ENCODE assay signal across 20 cellular contexts in genomic region chr3:64805248-64805647, GRCh38.
DNase-seq lines count a peak whose midpoint lies in the region; ATAC-seq and TF ChIP-seq lines count a peak whose summit lies in the region.
"Had no signal": no experiment of that assay in that cellular context is flagged by ENCODE, and none has a peak within 500 bp of the region (broad histone marks: within the 10 kb centered on the region; RNA-seq: fewer than 3 reads in every experiment).

No MANE protein-coding gene starts in this region.

- no peaks in the 10 kb centered on the region for H3K36me3 ChIP-seq in mammary epithelial cell (ENCODE audit: insufficient read depth, low read length)
- no peaks in the 10 kb centered on the region for H3K36me3 ChIP-seq in breast epithelium
- H3K36me3 ChIP-seq in mesendoderm (ENCODE audit: control insufficient read depth, insufficient read depth, low read length): no peaks in the 10 kb centered on the region
- H3K36me3 ChIP-seq: BLaER1, HAP-1 had no signal

- H4K5ac ChIP-seq in mesendoderm (ENCODE audit: low read length): no peak overlapping the region

- TF ChIP-seq POLR2A in breast epithelium (IDR thresholded peaks at IDR 0.05): no peak

- no peak overlapping the region for H3K27ac ChIP-seq in mammary epithelial cell (ENCODE audit: insufficient read depth, low read depth, low read length)
- peak overlapping the region in 1 of 2 donors; percentile 58 for H3K27ac ChIP-seq in breast epithelium
- no peak overlapping the region for H3K27ac ChIP-seq in mesendoderm (ENCODE audit: low read depth, low read length)
- H3K27ac ChIP-seq: 22Rv1, BLaER1, C4-2B had no signal

- H2AK5ac ChIP-seq in mesendoderm (ENCODE audit: low read length): no peak overlapping the region

- no peaks in the 10 kb centered on the region for H3K79me2 ChIP-seq in mammary epithelial cell (ENCODE audit: insufficient read depth, low read length)
- H3K79me2 ChIP-seq in mesendoderm (ENCODE audit: control insufficient read depth, insufficient read depth, low read length): no peaks in the 10 kb centered on the region

- peaks cover 26% of the 10 kb centered on the region for H3K4me1 Mint-ChIP-seq in nephron
- H3K4me1 Mint-ChIP-seq: B cell; CD4-positive, CD25-positive, alpha-beta regulatory T cell; CD8-positive, alpha-beta memory T cell had no signal

- H2BK120ac ChIP-seq in mesendoderm (ENCODE audit: low read depth, low read length): no peak overlapping the region

- BruUV-seq in mammary epithelial cell (replicated peaks; lab: Mats Ljungman, UMichigan): no TSS peak

- WGBS in mammary epithelial cell (ENCODE audit: low coverage, missing lambda C conversion rate): 0% methylated on average over 2 of the region's 2 CpGs
- WGBS in mesendoderm (ENCODE audit: extremely low coverage, insufficient coverage, low lambda C conversion rate): no CpG with 5 or more reads among the region's 2 CpGs

- in situ Hi-C loops in mammary epithelial cell (cut with MboI; ENCODE audit: low sequenced_read_pairs in 2 of 2): no loop called here

- CTCF ChIA-PET in mammary epithelial cell (lab: Charles Lee; ENCODE audit: low non-redundant PET): no interaction called here

- intact Hi-C loops in mammary epithelial cell (cut with micrococcal nuclease) (no loop called here), breast epithelium (cut with DNase I; ENCODE audit: low total_unique reads) (no loop called here), sciatic nerve (cut with DNase I) (no loop called here)

- no peak for DNase-seq in mammary epithelial cell
- no peak for DNase-seq in breast epithelium (ENCODE audit: low spot score in 2 of 2)
- peak; percentile 93 for DNase-seq in foreskin melanocyte
- no peak for DNase-seq in sciatic nerve (ENCODE audit: low spot score)
- DNase-seq in mesendoderm: no peak
- DNase-seq: Calu3; CD4-positive, CD25-positive, alpha-beta regulatory T cell; CD8-positive, alpha-beta memory T cell; COR-L47; DND-41; GOT3; HFFc6 had no signal

- H4K20me1 ChIP-seq in mammary epithelial cell (ENCODE audit: insufficient read depth, low read length): no peaks in the 10 kb centered on the region
- H4K20me1 ChIP-seq: BLaER1 had no signal

- dilution Hi-C loops in mammary epithelial cell (cut with HindIII; ENCODE audit: low sequenced_read_pairs): no loop called here

- H3K9me3 Mint-ChIP-seq in nephron: no peaks in the 10 kb centered on the region

- ATAC-seq in sciatic nerve: peak; percentile 90
- ATAC-seq in GM19467 (IDR thresholded peaks at IDR 0.05; ENCODE audit: unreplicated experiment): no peak
- no peak for ATAC-seq in GM21737 (IDR thresholded peaks at IDR 0.05; ENCODE audit: unreplicated experiment)

- H3K9ac ChIP-seq in mammary epithelial cell (ENCODE audit: insufficient read depth, low read length): no peak overlapping the region
- H3K9ac ChIP-seq in mesendoderm (ENCODE audit: low read length): no peak overlapping the region
- H3K9ac ChIP-seq: BLaER1 had no signal

- H3K4me2 ChIP-seq in mammary epithelial cell (ENCODE audit: insufficient read depth, low read depth, low read length): no peak overlapping the region
- H3K4me2 ChIP-seq in mesendoderm (ENCODE audit: low read length): no peak overlapping the region
- H3K4me2 ChIP-seq: BLaER1 had no signal

- H3K27ac Mint-ChIP-seq in nephron: peak overlapping the region in 2 of 3 experiments; percentile 31 to 87
- H3K27ac Mint-ChIP-seq: B cell; CD4-positive, CD25-positive, alpha-beta regulatory T cell; CD8-positive, alpha-beta memory T cell; HFFc6 had no signal

- no peak overlapping the region for H3K4me3 Mint-ChIP-seq in nephron
- H3K4me3 Mint-ChIP-seq: B cell; CD4-positive, CD25-positive, alpha-beta regulatory T cell; CD8-positive, alpha-beta memory T cell; HFFc6 had no signal

- no peak overlapping the region for H2BK15ac ChIP-seq in mesendoderm (replicated peaks; ENCODE audit: low read depth)

- no peak overlapping the region for H3K4me3 ChIP-seq in mammary epithelial cell (replicated peaks in 1 of 3; ENCODE audit: insufficient read depth in 1 of 3, low read depth in 2 of 3, low read length in 3 of 3)
- no peak overlapping the region for H3K4me3 ChIP-seq in breast epithelium
- H3K4me3 ChIP-seq in mesendoderm (ENCODE audit: low read length): no peak overlapping the region
- H3K4me3 ChIP-seq: BLaER1, HAP-1 had no signal

- peaks cover 5% of the 10 kb centered on the region for H3K4me1 ChIP-seq in mammary epithelial cell (ENCODE audit: insufficient read depth, low read length)
- H3K4me1 ChIP-seq in breast epithelium: no peaks in the 10 kb centered on the region
- H3K4me1 ChIP-seq in mesendoderm (ENCODE audit: control insufficient read depth, low read depth, low read length): peaks cover 7% of the 10 kb centered on the region
- H3K4me1 ChIP-seq: HAP-1 had no signal

- no peak for TF ChIP-seq CTCF in mammary epithelial cell (conservative IDR thresholded peaks at IDR 0.05 in 1 of 2, IDR thresholded peaks at IDR 0.05 in 1 of 2; ENCODE audit: extremely low read depth in 1 of 2, insufficient read depth in 1 of 2, low read depth in 1 of 2, low read length in 2 of 2)
- TF ChIP-seq CTCF in breast epithelium (IDR thresholded peaks at IDR 0.05): no peak
- TF ChIP-seq CTCF in nephron (IDR thresholded peaks at IDR 0.05; ENCODE audit: unreplicated experiment in 3 of 3): no peak

- H3K23ac ChIP-seq in mesendoderm (ENCODE audit: low read length): no peak overlapping the region

- H2AFZ ChIP-seq in mammary epithelial cell (ENCODE audit: low read depth, low read length): peak overlapping the region; percentile 49

- no peaks in the 10 kb centered on the region for H3K79me1 ChIP-seq in mesendoderm (ENCODE audit: low read length)

- no peak overlapping the region for H3K18ac ChIP-seq in mesendoderm (ENCODE audit: low read length)

- H3K27me3 ChIP-seq in mammary epithelial cell (ENCODE audit: insufficient read depth, low read length): no peaks in the 10 kb centered on the region
- no peaks in the 10 kb centered on the region for H3K27me3 ChIP-seq in breast epithelium
- no peaks in the 10 kb centered on the region for H3K27me3 ChIP-seq in mesendoderm (ENCODE audit: insufficient read depth, low read length, poor library complexity)
- H3K27me3 ChIP-seq: BLaER1 had no signal

- no peaks in the 10 kb centered on the region for H3K27me3 Mint-ChIP-seq in nephron (ENCODE audit: low read depth)
- H3K27me3 Mint-ChIP-seq: B cell; CD8-positive, alpha-beta memory T cell had no signal

- H3K36me3 Mint-ChIP-seq in nephron (ENCODE audit: low read depth): no peaks in the 10 kb centered on the region
- H3K36me3 Mint-ChIP-seq: CD4-positive, CD25-positive, alpha-beta regulatory T cell; CD8-positive, alpha-beta memory T cell had no signal

- H3K9me3 ChIP-seq in mammary epithelial cell (replicated peaks; ENCODE audit: insufficient read depth, low read length) (no peaks in the 10 kb centered on the region), breast epithelium (no peaks in the 10 kb centered on the region)
- H3K9me3 ChIP-seq: BLaER1, HAP-1 had no signal

- no peak overlapping the region for H3K56ac ChIP-seq in mesendoderm (ENCODE audit: low read length)

- H2BK5ac ChIP-seq in mesendoderm (ENCODE audit: low read length): no peak overlapping the region

- no peak overlapping the region for H4K8ac ChIP-seq in mesendoderm (ENCODE audit: low read depth, low read length)

- H3K4ac ChIP-seq in mesendoderm (ENCODE audit: low read depth, low read length): no peak overlapping the region
